Comparison of ENCODE assay signal across 36 cellular contexts in the genomic region with DNA sequence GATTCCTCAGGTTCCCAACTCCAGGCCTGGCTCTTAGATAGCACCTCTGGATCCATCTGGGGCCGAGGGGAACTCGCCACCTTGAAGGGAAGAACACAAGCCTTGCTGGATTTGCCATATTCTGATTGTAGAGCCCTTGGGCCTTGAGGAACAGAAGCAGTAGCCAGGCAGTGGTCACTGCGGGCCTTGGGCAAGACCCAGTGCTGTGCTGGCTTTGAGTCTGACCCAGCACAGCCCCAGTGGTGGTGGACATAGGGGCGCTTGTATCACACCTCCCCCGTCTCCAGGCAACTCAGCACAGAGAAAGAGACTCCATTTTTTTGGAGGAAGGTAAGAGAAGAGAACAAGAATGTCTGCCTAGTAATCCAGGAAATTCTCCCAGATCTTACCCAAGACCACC. TPM values are rescaled to one million over a fixed set of nuclear protein-coding genes. Genes with fewer than 3 reads are reported as not detected.
"Had no signal": no experiment of that assay in that cellular context is flagged by ENCODE, and none has a peak within 500 bp of the region (broad histone marks: within the 10 kb centered on the region; RNA-seq: fewer than 3 reads in every experiment).

No MANE protein-coding gene starts in this region.

- H3K4me3 Mint-ChIP-seq: activated B cell treated with CpG ODN at 0.5 μM for 24 hours; activated CD4-positive, alpha-beta memory T cell treated with anti-CD3 and anti-CD28 coated beads for 36 hours; activated CD4-positive, alpha-beta T cell treated with anti-CD3 and anti-CD28 coated beads, Interleukin-2, amount 10 ng/mL, durations not matched to agents 24 days and 14 days; activated CD8-positive, alpha-beta T cell treated with anti-CD3 and anti-CD28 coated beads for 36 hours; activated naive CD4-positive, alpha-beta T cell treated with anti-CD3 and anti-CD28 coated beads for 36 hours; activated naive CD8-positive, alpha-beta T cell treated with anti-CD3 and anti-CD28 coated beads for 36 hours; activated T-cell treated with anti-CD3 and anti-CD28 coated beads, Interleukin-2, amount 50 U/mL, for 4 hours; activated T-cell treated with anti-CD3 and anti-CD28 coated beads, Interleukin-2, amount 50 U/mL, for 72 hours; activated T-helper 1 cell treated with anti-CD3 and anti-CD28 coated beads, Interleukin-12 subunit alpha, Interleukin-12 subunit beta, Interleukin-2, Interleukin-4 antibody, amounts not matched to agents 30 ng/mL and 10 ng/mL and 1 ng/mL, durations not matched to agents 14 hours and 24 hours and 36 hours; activated T-helper 17 cell treated with anti-CD3 and anti-CD28 coated beads, Interleukin-2, amount 50 U/mL, for 72 hours; brain; T-helper 1 cell treated with Interleukin-12 subunit alpha and Interleukin-12 subunit beta and Interleukin-4 antibody, amounts not matched to agents 30 μg/mL and 1 μg/mL, for 36 hours; T-helper 2 cell treated with Interferon-gamma antibody and Interleukin-4, amounts not matched to agents 5 μg/mL and 100 μg/mL, for 36 hours had no signal

- H3K27ac ChIP-seq: ascending aorta, cardiac muscle cell, VCaP had no signal

- H3K9me3 ChIP-seq: ascending aorta had no signal

- ATAC-seq: activated CD8-positive, alpha-beta T cell treated with anti-CD3 and anti-CD28 coated beads for 36 hours; activated naive CD4-positive, alpha-beta T cell treated with anti-CD3 and anti-CD28 coated beads, Interleukin-2, amount 50 U/mL, for 72 hours; activated T-cell treated with anti-CD3 and anti-CD28 coated beads, Interleukin-2, amount 50 U/mL, for 4 hours; activated T-cell treated with anti-CD3 and anti-CD28 coated beads, Interleukin-2, amount 50 U/mL, for 72 hours; activated T-helper 17 cell treated with anti-CD3 and anti-CD28 coated beads, Interleukin-2, amount 50 U/mL, for 72 hours had no signal

- H3K36me3 Mint-ChIP-seq: activated CD4-positive, alpha-beta memory T cell treated with anti-CD3 and anti-CD28 coated beads for 36 hours; activated naive CD4-positive, alpha-beta T cell treated with anti-CD3 and anti-CD28 coated beads, Interleukin-2, amount 50 U/mL, for 72 hours; activated naive CD8-positive, alpha-beta T cell treated with anti-CD3 and anti-CD28 coated beads for 36 hours; brain had no signal

- H3K4me3 ChIP-seq: ascending aorta, cardiac muscle cell had no signal

- H3K4me1 ChIP-seq: ascending aorta had no signal

- H3K27ac Mint-ChIP-seq: activated B cell treated with CpG ODN at 0.5 μM for 24 hours; activated CD4-positive, alpha-beta memory T cell treated with anti-CD3 and anti-CD28 coated beads for 36 hours; activated CD8-positive, alpha-beta T cell treated with anti-CD3 and anti-CD28 coated beads for 36 hours; activated naive CD4-positive, alpha-beta T cell treated with anti-CD3 and anti-CD28 coated beads for 36 hours; activated naive CD4-positive, alpha-beta T cell treated with anti-CD3 and anti-CD28 coated beads, Interleukin-2, amount 50 U/mL, for 72 hours; activated naive CD8-positive, alpha-beta T cell treated with anti-CD3 and anti-CD28 coated beads for 36 hours; activated T-cell treated with anti-CD3 and anti-CD28 coated beads, Interleukin-2, amount 50 U/mL, for 72 hours; activated T-helper 1 cell treated with anti-CD3 and anti-CD28 coated beads, Interleukin-12 subunit alpha, Interleukin-12 subunit beta, Interleukin-2, Interleukin-4 antibody, amounts not matched to agents 30 ng/mL and 10 ng/mL and 1 ng/mL, durations not matched to agents 14 hours and 24 hours and 36 hours; activated T-helper 17 cell treated with anti-CD3 and anti-CD28 coated beads, Interleukin-2, amount 50 U/mL, for 72 hours; brain; T-helper 1 cell treated with Interleukin-12 subunit alpha and Interleukin-12 subunit beta and Interleukin-4 antibody, amounts not matched to agents 30 μg/mL and 1 μg/mL, for 36 hours; T-helper 2 cell treated with Interferon-gamma antibody and Interleukin-4, amounts not matched to agents 5 μg/mL and 100 μg/mL, for 36 hours had no signal

- DNase-seq: activated B cell treated with CpG ODN at 0.5 μM for 24 hours; activated CD4-positive, alpha-beta memory T cell treated with anti-CD3 and anti-CD28 coated beads for 36 hours; activated CD4-positive, alpha-beta T cell treated with anti-CD3 and anti-CD28 coated beads for 4 hours; activated CD4-positive, alpha-beta T cell treated with anti-CD3 and anti-CD28 coated beads, Interleukin-2, amount 10 ng/mL, durations not matched to agents 24 days and 14 days; activated CD4-positive, alpha-beta T cell treated with anti-CD3 and anti-CD28 coated beads, Interleukin-2, amount 50 U/mL, for 1 hour; activated CD4-positive, alpha-beta T cell treated with anti-CD3 and anti-CD28 coated beads, Interleukin-2, amount 50 U/mL, for 4 hours; activated CD4-positive, CD25-positive, alpha-beta regulatory T cell treated with anti-CD3 and anti-CD28 coated beads, Interleukin-2, amount 50 U/mL, for 72 hours; activated CD8-positive, alpha-beta memory T cell treated with anti-CD3 and anti-CD28 coated beads, Interleukin-2, amount 50 U/mL, for 4 hours; activated CD8-positive, alpha-beta T cell treated with anti-CD3 and anti-CD28 coated beads for 36 hours; activated effector memory CD4-positive, alpha-beta T cell treated with anti-CD3 and anti-CD28 coated beads, Interleukin-2, amount 50 U/mL, for 16 hours; activated gamma-delta T cell treated with Interleukin-2 at 50 U/mL for 16 hours; activated naive CD4-positive, alpha-beta T cell; activated naive CD4-positive, alpha-beta T cell treated with anti-CD3 and anti-CD28 coated beads for 36 hours; activated naive CD4-positive, alpha-beta T cell treated with anti-CD3 and anti-CD28 coated beads, Interleukin-2, amount 50 U/mL, for 16 hours; activated naive CD8-positive, alpha-beta T cell treated with anti-CD3 and anti-CD28 coated beads for 36 hours; activated T-cell treated with anti-CD3 and anti-CD28 coated beads for 4 hours; activated T-cell treated with anti-CD3 and anti-CD28 coated beads, Interleukin-2, amount 50 U/mL, for 1 hour; activated T-cell treated with anti-CD3 and anti-CD28 coated beads, Interleukin-2, amount 50 U/mL, for 4 hours; activated T-cell treated with anti-CD3 and anti-CD28 coated beads, Interleukin-2, amount 50 U/mL, for 72 hours; amygdala; anterior cingulate cortex; central memory CD4-positive, alpha-beta T cell; T-helper 1 cell; T-helper 2 cell; T-helper 9 cell had no signal

- H3K27me3 ChIP-seq: ascending aorta, cardiac muscle cell had no signal

- H3K27me3 Mint-ChIP-seq: activated CD4-positive, alpha-beta memory T cell treated with anti-CD3 and anti-CD28 coated beads for 36 hours; activated naive CD8-positive, alpha-beta T cell treated with anti-CD3 and anti-CD28 coated beads for 36 hours; activated T-helper 17 cell treated with anti-CD3 and anti-CD28 coated beads, Interleukin-2, amount 50 U/mL, for 72 hours; brain had no signal

- H3K4me1 Mint-ChIP-seq: activated B cell treated with CpG ODN at 0.5 μM for 24 hours; activated naive CD8-positive, alpha-beta T cell treated with anti-CD3 and anti-CD28 coated beads for 36 hours; activated T-helper 17 cell treated with anti-CD3 and anti-CD28 coated beads, Interleukin-2, amount 50 U/mL, for 72 hours had no signal

- H3K9me3 Mint-ChIP-seq: activated B cell treated with CpG ODN at 0.5 μM for 24 hours; activated CD4-positive, alpha-beta memory T cell treated with anti-CD3 and anti-CD28 coated beads for 36 hours; activated CD8-positive, alpha-beta T cell treated with anti-CD3 and anti-CD28 coated beads for 36 hours; activated naive CD4-positive, alpha-beta T cell treated with anti-CD3 and anti-CD28 coated beads for 36 hours; activated naive CD4-positive, alpha-beta T cell treated with anti-CD3 and anti-CD28 coated beads, Interleukin-2, amount 50 U/mL, for 72 hours; activated naive CD8-positive, alpha-beta T cell treated with anti-CD3 and anti-CD28 coated beads for 36 hours; activated T-cell treated with anti-CD3 and anti-CD28 coated beads, Interleukin-2, amount 50 U/mL, for 4 hours; activated T-cell treated with anti-CD3 and anti-CD28 coated beads, Interleukin-2, amount 50 U/mL, for 72 hours; activated T-helper 1 cell treated with anti-CD3 and anti-CD28 coated beads, Interleukin-12 subunit alpha, Interleukin-12 subunit beta, Interleukin-2, Interleukin-4 antibody, amounts not matched to agents 30 ng/mL and 10 ng/mL and 1 ng/mL, durations not matched to agents 14 hours and 24 hours and 36 hours; activated T-helper 17 cell treated with anti-CD3 and anti-CD28 coated beads, Interleukin-2, amount 50 U/mL, for 72 hours; brain; T-helper 1 cell treated with Interleukin-12 subunit alpha and Interleukin-12 subunit beta and Interleukin-4 antibody, amounts not matched to agents 30 μg/mL and 1 μg/mL, for 36 hours; T-helper 2 cell treated with Interferon-gamma antibody and Interleukin-4, amounts not matched to agents 5 μg/mL and 100 μg/mL, for 36 hours had no signal

- H3K36me3 ChIP-seq: ascending aorta, cardiac muscle cell had no signal

RNA-seq across cellular contexts. Expression of a gene that starts 45.5 kb away (rescaled TPM):
- total RNA-seq: activated CD4-positive, alpha-beta T cell treated with anti-CD3 and anti-CD28 coated beads, Interleukin-2, amount 10 ng/mL, durations not matched to agents 24 days and 14 days; activated naive CD4-positive, alpha-beta T cell treated with anti-CD3 and anti-CD28 coated beads for 36 hours; activated naive CD4-positive, alpha-beta T cell treated with anti-CD3 and anti-CD28 coated beads, Interleukin-2, amount 50 U/mL, for 72 hours; activated T-cell treated with anti-CD3 and anti-CD28 coated beads, Interleukin-2, amount 50 U/mL, for 4 hours; activated T-cell treated with anti-CD3 and anti-CD28 coated beads, Interleukin-2, amount 50 U/mL, for 72 hours; activated T-helper 1 cell treated with anti-CD3 and anti-CD28 coated beads, Interleukin-12 subunit alpha, Interleukin-12 subunit beta, Interleukin-2, Interleukin-4 antibody, amounts not matched to agents 30 ng/mL and 10 ng/mL and 1 ng/mL, durations not matched to agents 14 hours and 24 hours and 36 hours; activated T-helper 17 cell treated with anti-CD3 and anti-CD28 coated beads, Interleukin-2, amount 50 U/mL, for 72 hours; ascending aorta; cardiac muscle cell; cerebellum had no signal
- polyA plus RNA-seq: adipose tissue, cardiac muscle cell had no signal
